In the genomic region with DNA sequence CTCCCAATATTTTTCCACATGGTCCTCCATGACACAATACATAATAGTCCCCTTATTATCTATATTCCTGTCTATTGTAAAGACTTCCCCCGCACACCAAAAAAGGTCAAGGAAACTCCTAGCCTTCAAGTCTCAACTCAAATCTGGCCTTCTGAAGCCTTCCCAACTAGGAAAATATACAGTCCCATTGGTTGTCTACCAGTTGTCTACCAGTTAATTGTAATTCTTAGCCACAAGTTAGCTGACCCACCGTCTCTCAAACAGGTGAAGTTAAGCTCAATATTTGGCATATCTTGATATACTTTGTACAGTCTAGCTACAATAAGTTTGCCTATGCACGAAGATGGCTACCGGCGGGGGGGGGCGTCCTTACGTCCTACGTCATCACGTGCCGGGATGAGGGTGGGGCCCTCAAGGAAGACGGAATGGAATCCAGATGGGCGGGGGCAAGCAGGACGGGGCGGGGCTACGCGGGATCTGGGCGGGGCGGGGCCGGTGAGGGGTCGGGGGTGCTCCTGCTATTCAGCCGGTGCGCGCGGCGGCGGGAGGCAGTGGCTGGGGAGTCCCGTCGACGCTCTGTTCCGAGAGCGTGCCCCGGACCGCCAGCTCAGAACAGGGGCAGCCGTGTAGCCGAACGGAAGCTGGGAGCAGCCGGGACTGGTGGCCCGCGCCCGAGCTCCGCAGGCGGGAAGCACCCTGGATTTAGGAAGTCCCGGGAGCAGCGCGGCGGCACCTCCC, we compare ENCODE assay signal across 1 cellular context.
TF ChIP-seq lines count a peak whose summit lies in the region.

A gene (plus strand): TSS at position 551 of the 738 bp plus-strand sequence. CDS start 613 bp downstream, outside the sequence.

TF ChIP-seq in H1, 55 proteins besides CTCF, POLR2A, EP300 and RAD21:
- TF ChIP-seq TAF7 (optimal IDR thresholded peaks at IDR 0.05; ENCODE audit: borderline replicate concordance, low read depth, low read length) (peak; percentile 79), SP4 (IDR thresholded peaks at IDR 0.05; ENCODE audit: low read length) (no peak), JUN (IDR thresholded peaks at IDR 0.05; ENCODE audit: low read depth, low read length) (no peak), RXRA (IDR thresholded peaks at IDR 0.05; ENCODE audit: insufficient read depth, low read depth, low read length) (no peak), NANOG (IDR thresholded peaks at IDR 0.05; ENCODE audit: insufficient read depth, low read depth, low read length, poor library complexity, severe bottlenecking) (no peak), RBBP5 (IDR thresholded peaks at IDR 0.05; ENCODE audit: borderline replicate concordance, low read depth, low read length) (no peak), KDM4A (IDR thresholded peaks at IDR 0.05; ENCODE audit: low read depth, low read length, severe bottlenecking) (no peak), YY1 (IDR thresholded peaks at IDR 0.05; ENCODE audit: low read depth, low read length) (peak; percentile 88), CTBP2 (IDR thresholded peaks at IDR 0.05; ENCODE audit: borderline replicate concordance, insufficient read depth, insufficient read length, low read length) (no peak), SP1 (IDR thresholded peaks at IDR 0.05; ENCODE audit: low read depth, low read length) (no peak), EZH2 (IDR thresholded peaks at IDR 0.05; ENCODE audit: low read depth, low read length, severe bottlenecking) (no peak), CREB1 (IDR thresholded peaks at IDR 0.05) (peak; percentile 89), SIRT6 (IDR thresholded peaks at IDR 0.05; ENCODE audit: low read length) (no peak), SP2 (IDR thresholded peaks at IDR 0.05; ENCODE audit: low read length) (no peak), HDAC2 (IDR thresholded peaks at IDR 0.05; ENCODE audit: borderline replicate concordance in 1 of 2, low read depth in 2 of 2, low read length in 2 of 2) (0 out of 4 replicates have a peak, but pooled peaks of 1 of the 2 experiments have one; percentile 7), POLR2AphosphoS5 (IDR thresholded peaks at IDR 0.05; ENCODE audit: low read depth, low read length) (peak; percentile 81), PHF8 (conservative IDR thresholded peaks at IDR 0.05; ENCODE audit: low read depth, low read length) (peak; percentile 89), HDAC6 (IDR thresholded peaks at IDR 0.05; ENCODE audit: low read depth, low read length) (no peak), TAF1 (IDR thresholded peaks at IDR 0.05; ENCODE audit: low read depth, low read length) (peak; percentile 87), TBP (IDR thresholded peaks at IDR 0.05; ENCODE audit: low read depth, low read length) (peak; percentile 55; the same call in 1 of the 2 replicates)
- TF ChIP-seq, protein P1, sequence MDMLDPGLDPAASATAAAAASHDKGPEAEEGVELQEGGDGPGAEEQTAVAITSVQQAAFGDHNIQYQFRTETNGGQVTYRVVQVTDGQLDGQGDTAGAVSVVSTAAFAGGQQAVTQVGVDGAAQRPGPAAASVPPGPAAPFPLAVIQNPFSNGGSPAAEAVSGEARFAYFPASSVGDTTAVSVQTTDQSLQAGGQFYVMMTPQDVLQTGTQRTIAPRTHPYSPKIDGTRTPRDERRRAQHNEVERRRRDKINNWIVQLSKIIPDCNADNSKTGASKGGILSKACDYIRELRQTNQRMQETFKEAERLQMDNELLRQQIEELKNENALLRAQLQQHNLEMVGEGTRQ (IDR thresholded peaks at IDR 0.05; ENCODE audit: low read length) = 0 out of 2 replicates have a peak, but pooled peaks have one; percentile 42
- TF ChIP-seq, protein P2, sequence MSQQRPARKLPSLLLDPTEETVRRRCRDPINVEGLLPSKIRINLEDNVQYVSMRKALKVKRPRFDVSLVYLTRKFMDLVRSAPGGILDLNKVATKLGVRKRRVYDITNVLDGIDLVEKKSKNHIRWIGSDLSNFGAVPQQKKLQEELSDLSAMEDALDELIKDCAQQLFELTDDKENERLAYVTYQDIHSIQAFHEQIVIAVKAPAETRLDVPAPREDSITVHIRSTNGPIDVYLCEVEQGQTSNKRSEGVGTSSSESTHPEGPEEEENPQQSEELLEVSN (IDR thresholded peaks at IDR 0.05) = peak; percentile 84
- TF ChIP-seq, protein P3, sequence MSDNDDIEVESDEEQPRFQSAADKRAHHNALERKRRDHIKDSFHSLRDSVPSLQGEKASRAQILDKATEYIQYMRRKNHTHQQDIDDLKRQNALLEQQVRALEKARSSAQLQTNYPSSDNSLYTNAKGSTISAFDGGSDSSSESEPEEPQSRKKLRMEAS (IDR thresholded peaks at IDR 0.05) = peak; percentile 63
